Comparison of ENCODE assay signal across 1 cellular context in the genomic region with DNA sequence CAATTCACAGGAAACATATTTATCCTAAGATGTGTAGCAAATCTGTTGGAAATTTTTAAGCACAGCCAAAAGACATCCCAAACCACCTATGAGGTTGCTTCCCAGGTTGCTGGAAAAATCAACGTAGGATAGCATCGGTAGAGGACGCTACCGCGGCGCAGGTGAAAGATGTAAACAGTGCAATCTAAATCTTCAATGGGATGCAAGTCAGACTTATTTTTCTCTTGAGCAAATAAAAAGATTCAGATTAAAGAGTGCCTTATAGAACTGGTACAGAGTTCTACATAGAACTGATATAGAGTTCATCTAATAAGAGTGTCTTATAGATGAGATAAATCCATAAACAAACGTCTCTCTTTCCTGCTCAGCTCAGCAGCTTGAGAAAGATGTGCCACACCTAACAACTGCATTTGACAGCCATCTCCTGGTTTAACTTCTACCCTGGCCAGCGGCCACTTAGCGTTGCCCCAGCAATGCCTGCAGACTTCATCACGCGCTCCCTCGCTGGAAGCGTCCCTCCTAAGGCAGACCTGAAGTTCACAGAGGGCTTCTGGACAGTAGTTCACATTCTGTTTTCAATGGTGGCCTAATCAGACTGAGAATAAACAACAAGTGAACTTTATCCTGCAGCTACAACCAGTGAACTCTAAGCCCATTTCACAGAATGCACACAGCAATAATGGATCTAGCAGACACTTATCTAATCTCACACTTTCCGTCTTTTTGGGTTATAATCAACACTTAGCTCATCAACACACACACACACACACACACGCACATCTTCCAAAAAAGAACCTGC.
TF ChIP-seq lines count a peak whose summit lies in the region.

No MANE protein-coding gene starts in this region.

TF ChIP-seq in HepG2, 621 proteins besides CTCF, POLR2A, EP300 and RAD21 (continued from another document and continues in another):
- TF ChIP-seq RERE (CRISPR knock-in tag; IDR thresholded peaks at IDR 0.05; ENCODE audit: low read depth), result no peak
- TF ChIP-seq ZNF296 (CRISPR knock-in tag; conservative IDR thresholded peaks at IDR 0.05), result no peak
- TF ChIP-seq NPAS2 (CRISPR knock-in tag; IDR thresholded peaks at IDR 0.05; ENCODE audit: borderline replicate concordance), result no peak
- TF ChIP-seq SOX6 (IDR thresholded peaks at IDR 0.05), result no peak
- peak; percentile 66 for TF ChIP-seq SOX6 (CRISPR knock-in tag; IDR thresholded peaks at IDR 0.05)
- no peak for TF ChIP-seq TCF12 (IDR thresholded peaks at IDR 0.05)
- TF ChIP-seq TCF12 (CRISPR knock-in tag; IDR thresholded peaks at IDR 0.05), result no peak; the same call in 1 of the 2 replicates
- no peak for TF ChIP-seq USF2 (IDR thresholded peaks at IDR 0.05; ENCODE audit: low read depth, low read length)
- TF ChIP-seq USF2 (CRISPR knock-in tag; IDR thresholded peaks at IDR 0.05; ENCODE audit: borderline replicate concordance), result no peak
- no peak for TF ChIP-seq ZNF260 (CRISPR knock-in tag; IDR thresholded peaks at IDR 0.05; ENCODE audit: borderline replicate concordance, low read depth)
- TF ChIP-seq NR2F1 (CRISPR knock-in tag; IDR thresholded peaks at IDR 0.05), result no peak; a peak in 1 of 4 replicates
- TF ChIP-seq MED1 (CRISPR knock-in tag; IDR thresholded peaks at IDR 0.05), result peak; percentile 96
- TF ChIP-seq CHD4 (IDR thresholded peaks at IDR 0.05; ENCODE audit: borderline replicate concordance, low read length), result 0 out of 2 replicates have a peak, but pooled peaks have one; percentile 29
- no peak for TF ChIP-seq ZIK1 (CRISPR knock-in tag; IDR thresholded peaks at IDR 0.05; ENCODE audit: borderline replicate concordance, low read depth)
- TF ChIP-seq ZNF720 (CRISPR knock-in tag; IDR thresholded peaks at IDR 0.05), result no peak
- no peak for TF ChIP-seq ZNF589 (CRISPR knock-in tag; conservative IDR thresholded peaks at IDR 0.05)
- no peak for TF ChIP-seq ZNF367 (CRISPR knock-in tag; IDR thresholded peaks at IDR 0.05; ENCODE audit: borderline replicate concordance)
- no peak for TF ChIP-seq ZNF788 (CRISPR knock-in tag; IDR thresholded peaks at IDR 0.05; ENCODE audit: borderline replicate concordance)
- TF ChIP-seq TBX2 (CRISPR knock-in tag; IDR thresholded peaks at IDR 0.05; ENCODE audit: borderline replicate concordance), result no peak
- TF ChIP-seq TEAD2 (CRISPR knock-in tag; IDR thresholded peaks at IDR 0.05), result no peak
- no peak for TF ChIP-seq RARG (CRISPR knock-in tag; IDR thresholded peaks at IDR 0.05; ENCODE audit: low read depth)
- TF ChIP-seq E2F5 (CRISPR knock-in tag; conservative IDR thresholded peaks at IDR 0.05), result no peak
- TF ChIP-seq, protein P1, sequence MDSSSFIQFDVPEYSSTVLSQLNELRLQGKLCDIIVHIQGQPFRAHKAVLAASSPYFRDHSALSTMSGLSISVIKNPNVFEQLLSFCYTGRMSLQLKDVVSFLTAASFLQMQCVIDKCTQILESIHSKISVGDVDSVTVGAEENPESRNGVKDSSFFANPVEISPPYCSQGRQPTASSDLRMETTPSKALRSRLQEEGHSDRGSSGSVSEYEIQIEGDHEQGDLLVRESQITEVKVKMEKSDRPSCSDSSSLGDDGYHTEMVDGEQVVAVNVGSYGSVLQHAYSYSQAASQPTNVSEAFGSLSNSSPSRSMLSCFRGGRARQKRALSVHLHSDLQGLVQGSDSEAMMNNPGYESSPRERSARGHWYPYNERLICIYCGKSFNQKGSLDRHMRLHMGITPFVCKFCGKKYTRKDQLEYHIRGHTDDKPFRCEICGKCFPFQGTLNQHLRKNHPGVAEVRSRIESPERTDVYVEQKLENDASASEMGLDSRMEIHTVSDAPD (CRISPR knock-in tag; IDR thresholded peaks at IDR 0.05), result peak; percentile 53; the same call in 1 of the 2 replicates
- no peak for TF ChIP-seq SATB2 (CRISPR knock-in tag; IDR thresholded peaks at IDR 0.05)
- no peak for TF ChIP-seq E2F2 (CRISPR knock-in tag; IDR thresholded peaks at IDR 0.05; ENCODE audit: borderline replicate concordance)
- TF ChIP-seq, protein P2, sequence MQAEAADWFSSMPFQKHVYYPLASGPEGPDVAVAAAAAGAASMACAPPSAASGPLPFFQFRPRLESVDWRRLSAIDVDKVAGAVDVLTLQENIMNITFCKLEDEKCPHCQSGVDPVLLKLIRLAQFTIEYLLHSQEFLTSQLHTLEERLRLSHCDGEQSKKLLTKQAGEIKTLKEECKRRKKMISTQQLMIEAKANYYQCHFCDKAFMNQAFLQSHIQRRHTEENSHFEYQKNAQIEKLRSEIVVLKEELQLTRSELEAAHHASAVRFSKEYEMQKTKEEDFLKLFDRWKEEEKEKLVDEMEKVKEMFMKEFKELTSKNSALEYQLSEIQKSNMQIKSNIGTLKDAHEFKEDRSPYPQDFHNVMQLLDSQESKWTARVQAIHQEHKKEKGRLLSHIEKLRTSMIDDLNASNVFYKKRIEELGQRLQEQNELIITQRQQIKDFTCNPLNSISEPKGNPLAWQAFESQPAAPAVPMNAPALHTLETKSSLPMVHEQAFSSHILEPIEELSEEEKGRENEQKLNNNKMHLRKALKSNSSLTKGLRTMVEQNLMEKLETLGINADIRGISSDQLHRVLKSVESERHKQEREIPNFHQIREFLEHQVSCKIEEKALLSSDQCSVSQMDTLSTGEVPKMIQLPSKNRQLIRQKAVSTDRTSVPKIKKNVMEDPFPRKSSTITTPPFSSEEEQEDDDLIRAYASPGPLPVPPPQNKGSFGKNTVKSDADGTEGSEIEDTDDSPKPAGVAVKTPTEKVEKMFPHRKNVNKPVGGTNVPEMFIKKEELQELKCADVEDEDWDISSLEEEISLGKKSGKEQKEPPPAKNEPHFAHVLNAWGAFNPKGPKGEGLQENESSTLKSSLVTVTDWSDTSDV (CRISPR knock-in tag; IDR thresholded peaks at IDR 0.05), result no peak
- TF ChIP-seq ZNF274 (CRISPR knock-in tag; IDR thresholded peaks at IDR 0.05), result no peak
- no peak for TF ChIP-seq SP140L (CRISPR knock-in tag; IDR thresholded peaks at IDR 0.05; ENCODE audit: borderline replicate concordance)
- TF ChIP-seq ZBTB8A (CRISPR knock-in tag; IDR thresholded peaks at IDR 0.05; ENCODE audit: borderline replicate concordance, low read depth), result no peak
- peak; percentile 15 for TF ChIP-seq PHF21A (CRISPR knock-in tag; IDR thresholded peaks at IDR 0.05)
- peak; percentile 88 for TF ChIP-seq SKI (IDR thresholded peaks at IDR 0.05; ENCODE audit: partially characterized antibody)
- TF ChIP-seq MXD4 (CRISPR knock-in tag; IDR thresholded peaks at IDR 0.05), result peak; percentile 43; the same call in 1 of the 2 replicates
- TF ChIP-seq NFYB (CRISPR knock-in tag; IDR thresholded peaks at IDR 0.05), result no peak
- peak; percentile 17; the same call in 1 of the 2 replicates for TF ChIP-seq JUNB (CRISPR knock-in tag; IDR thresholded peaks at IDR 0.05; ENCODE audit: borderline replicate concordance)
- TF ChIP-seq, protein P3, sequence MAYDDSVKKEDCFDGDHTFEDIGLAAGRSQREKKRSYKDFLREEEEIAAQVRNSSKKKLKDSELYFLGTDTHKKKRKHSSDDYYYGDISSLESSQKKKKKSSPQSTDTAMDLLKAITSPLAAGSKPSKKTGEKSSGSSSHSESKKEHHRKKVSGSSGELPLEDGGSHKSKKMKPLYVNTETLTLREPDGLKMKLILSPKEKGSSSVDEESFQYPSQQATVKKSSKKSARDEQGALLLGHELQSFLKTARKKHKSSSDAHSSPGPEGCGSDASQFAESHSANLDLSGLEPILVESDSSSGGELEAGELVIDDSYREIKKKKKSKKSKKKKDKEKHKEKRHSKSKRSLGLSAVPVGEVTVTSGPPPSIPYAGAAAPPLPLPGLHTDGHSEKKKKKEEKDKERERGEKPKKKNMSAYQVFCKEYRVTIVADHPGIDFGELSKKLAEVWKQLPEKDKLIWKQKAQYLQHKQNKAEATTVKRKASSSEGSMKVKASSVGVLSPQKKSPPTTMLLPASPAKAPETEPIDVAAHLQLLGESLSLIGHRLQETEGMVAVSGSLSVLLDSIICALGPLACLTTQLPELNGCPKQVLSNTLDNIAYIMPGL (CRISPR knock-in tag; IDR thresholded peaks at IDR 0.05; ENCODE audit: borderline replicate concordance in 1 of 2, low read depth in 1 of 2), result peak; percentile 13 to 17; a peak in 1 of 4 replicates
- no peak for TF ChIP-seq HDAC6 (IDR thresholded peaks at IDR 0.05; ENCODE audit: low read depth, low read length)
- peak; percentile 21; the same call in 1 of the 2 replicates for TF ChIP-seq DMAP1 (CRISPR knock-in tag; IDR thresholded peaks at IDR 0.05)
- TF ChIP-seq ZNF841 (CRISPR knock-in tag; IDR thresholded peaks at IDR 0.05; ENCODE audit: borderline replicate concordance), result no peak
- TF ChIP-seq MIXL1 (CRISPR knock-in tag; IDR thresholded peaks at IDR 0.05), result no peak; the same call in 1 of the 2 replicates
- peak; percentile 51 for TF ChIP-seq XRCC5 (optimal IDR thresholded peaks at IDR 0.05; ENCODE audit: low read length)
- TF ChIP-seq STAT6 (CRISPR knock-in tag; IDR thresholded peaks at IDR 0.05; ENCODE audit: borderline replicate concordance), result peak; percentile 11; the same call in 1 of the 2 replicates
- no peak for TF ChIP-seq CHD2 (IDR thresholded peaks at IDR 0.05; ENCODE audit: low read depth, low read length)
